8 cellular contexts compared by ENCODE assay signal in genomic region chr17:42288078-42288984, GRCh38. TPM values are rescaled to one million over a fixed set of nuclear protein-coding genes. Genes with fewer than 3 reads are reported as not detected.
A peak's percentile ranks its signal among the peaks of the same experiment; 100 is the strongest.
DNase-seq lines count a peak whose midpoint lies in the region; ATAC-seq and TF ChIP-seq lines count a peak whose summit lies in the region.

Gene STAT5A (plus strand): TSS chr17:42288498. CDS start chr17:42289412, 914 bp downstream.

- ATAC-seq in CD4-positive, CD25-positive, alpha-beta regulatory T cell (ENCODE audit: low read depth in 2 of 2), result peak; percentile 84 to 86
- ATAC-seq in GM21381 (IDR thresholded peaks at IDR 0.05; ENCODE audit: unreplicated experiment) (peak; percentile 43), left lung (peak; percentile 90), GM21367 (IDR thresholded peaks at IDR 0.05; ENCODE audit: unreplicated experiment) (no peak)

- no peaks in the 10 kb centered on the region for H3K27me3 ChIP-seq in CD4-positive, CD25-positive, alpha-beta regulatory T cell (ENCODE audit: control insufficient read depth, insufficient read depth, low read length)
- H3K27me3 ChIP-seq in left lung, result no peaks in the 10 kb centered on the region

- no peaks in the 10 kb centered on the region for H3K27me3 Mint-ChIP-seq in CD4-positive, CD25-positive, alpha-beta regulatory T cell
- no peaks in the 10 kb centered on the region for H3K27me3 Mint-ChIP-seq in activated CD4-positive, alpha-beta T cell treated with anti-CD3 and anti-CD28 coated beads, Interleukin-2, amount 10 ng/mL, durations not matched to agents 7 days and 5 days

- peak within 1 kb of the TSS; percentile 81 for H3K4me3 ChIP-seq in CD4-positive, CD25-positive, alpha-beta regulatory T cell (ENCODE audit: low read depth, low read length)
- H3K4me3 ChIP-seq in NB4 (ENCODE audit: low read depth, low read length) (peak within 1 kb of the TSS; percentile 57), left lung (peak within 1 kb of the TSS; percentile 65 to 79)

- H3K27ac ChIP-seq in CD4-positive, CD25-positive, alpha-beta regulatory T cell (ENCODE audit: insufficient read depth, low read length, poor library complexity, severe bottlenecking), result peak within 1 kb of the TSS; percentile 95
- H3K27ac ChIP-seq in left lung, result peak within 1 kb of the TSS; percentile 90 to 95

- H3K9me3 ChIP-seq in CD4-positive, CD25-positive, alpha-beta regulatory T cell (ENCODE audit: control insufficient read depth in 2 of 2, low read length in 2 of 2), result no peaks in the 10 kb centered on the region
- no peaks in the 10 kb centered on the region for H3K9me3 ChIP-seq in left lung

- H3K36me3 Mint-ChIP-seq in CD4-positive, CD25-positive, alpha-beta regulatory T cell, result peaks cover 7% of the 10 kb centered on the region
- H3K36me3 Mint-ChIP-seq in activated CD4-positive, alpha-beta T cell treated with anti-CD3 and anti-CD28 coated beads, Interleukin-2, amount 10 ng/mL, durations not matched to agents 7 days and 5 days (ENCODE audit: low read depth), result peaks cover 22% of the 10 kb centered on the region

- peak; percentile 68 to 91 (median 83) for DNase-seq in CD4-positive, CD25-positive, alpha-beta regulatory T cell
- DNase-seq in NB4 (ENCODE audit: low read depth), result peak; percentile 90
- peak; percentile 85 for DNase-seq in activated CD4-positive, alpha-beta T cell treated with anti-CD3 and anti-CD28 coated beads, Interleukin-2, amount 10 ng/mL, durations not matched to agents 7 days and 5 days
- peak; percentile 91 for DNase-seq in dermis blood vessel endothelial cell
- DNase-seq in left lung, result peak; percentile 92 to 98
- peak; percentile 56 for DNase-seq in stimulated activated CD4-positive, alpha-beta T cell treated with anti-CD3 and anti-CD28 coated beads, Interleukin-2, amount 100 ng/mL, for 4 hours (ENCODE audit: low read depth)

- no peak for TF ChIP-seq CTCF in NB4 (IDR thresholded peaks at IDR 0.05; ENCODE audit: low read depth, low read length)
- no peak for TF ChIP-seq CTCF in left lung (IDR thresholded peaks at IDR 0.05)

- peak within 1 kb of the TSS; percentile 98 to 99 (median 98) for H3K27ac Mint-ChIP-seq in CD4-positive, CD25-positive, alpha-beta regulatory T cell
- H3K27ac Mint-ChIP-seq in activated CD4-positive, alpha-beta T cell treated with anti-CD3 and anti-CD28 coated beads, Interleukin-2, amount 10 ng/mL, durations not matched to agents 7 days and 5 days, result peak within 1 kb of the TSS; percentile 93

- TF ChIP-seq POLR2A in NB4 (IDR thresholded peaks at IDR 0.05; ENCODE audit: extremely low read depth, insufficient read length), result peak; percentile 59

- H3K4me1 ChIP-seq in CD4-positive, CD25-positive, alpha-beta regulatory T cell (ENCODE audit: control insufficient read depth, insufficient read depth, low read length, poor library complexity, severe bottlenecking), result peaks cover 41% of the 10 kb centered on the region
- peaks cover 16 to 72% of the 10 kb centered on the region in 2 donors for H3K4me1 ChIP-seq in left lung

- peak within 1 kb of the TSS; percentile 97 to 98 (median 97) for H3K4me3 Mint-ChIP-seq in CD4-positive, CD25-positive, alpha-beta regulatory T cell
- peak within 1 kb of the TSS; percentile 88 for H3K4me3 Mint-ChIP-seq in activated CD4-positive, alpha-beta T cell treated with anti-CD3 and anti-CD28 coated beads, Interleukin-2, amount 10 ng/mL, durations not matched to agents 7 days and 5 days

- H3K4me1 Mint-ChIP-seq in CD4-positive, CD25-positive, alpha-beta regulatory T cell, result peaks cover 7 to 58% (median 43%) of the 10 kb centered on the region in 4 donors
- H3K4me1 Mint-ChIP-seq in activated CD4-positive, alpha-beta T cell treated with anti-CD3 and anti-CD28 coated beads, Interleukin-2, amount 10 ng/mL, durations not matched to agents 7 days and 5 days, result peaks cover 51% of the 10 kb centered on the region

- intact Hi-C loops in left lung (cut with DNase I), result no loop called here

- CTCF ChIA-PET in activated CD4-positive, alpha-beta T cell treated with anti-CD3 and anti-CD28 coated beads, Interleukin-2, amount 10 ng/mL, durations not matched to agents 7 days and 5 days (lab: Charles Lee), result interaction anchor here (0.9 to 3.8 kb wide), 7 partner anchors 9 to 66 kb away, joined by 3 to 14 read pairs (median 4); no protein-coding TSS in a partner anchor

- peaks cover 12% of the 10 kb centered on the region for H3K36me3 ChIP-seq in CD4-positive, CD25-positive, alpha-beta regulatory T cell (ENCODE audit: control insufficient read depth, insufficient read depth, low read length)
- H3K36me3 ChIP-seq in left lung, result peaks cover 0 to 22% of the 10 kb centered on the region in 2 donors

- POLR2A ChIA-PET in activated CD4-positive, alpha-beta T cell treated with anti-CD3 and anti-CD28 coated beads, Interleukin-2, amount 10 ng/mL, durations not matched to agents 7 days and 5 days (lab: Charles Lee), result interaction anchor here (0.6 to 1.0 kb wide), 3 partner anchors 13 to 129 kb away, joined by 3 read pairs; no protein-coding TSS in a partner anchor

- H3K9me3 Mint-ChIP-seq in CD4-positive, CD25-positive, alpha-beta regulatory T cell, result no peaks in the 10 kb centered on the region
- no peaks in the 10 kb centered on the region for H3K9me3 Mint-ChIP-seq in activated CD4-positive, alpha-beta T cell treated with anti-CD3 and anti-CD28 coated beads, Interleukin-2, amount 10 ng/mL, durations not matched to agents 7 days and 5 days

RNA-seq across cellular contexts. Expression of gene STAT5A, which starts in this region (rescaled TPM):
- total RNA-seq in CD4-positive, CD25-positive, alpha-beta regulatory T cell, result 177 TPM
- 10 to 100 TPM; 71.1 to 90.9 (median 76.7) TPM for polyA plus RNA-seq in CD4-positive, CD25-positive, alpha-beta regulatory T cell
- 100 to 1,000 TPM in 1 of 2 experiments, 10 to 100 TPM in 1; 99.5 to 108 TPM for total RNA-seq in activated CD4-positive, alpha-beta T cell treated with anti-CD3 and anti-CD28 coated beads, Interleukin-2, amount 10 ng/mL, durations not matched to agents 7 days and 5 days
- total RNA-seq in dermis blood vessel endothelial cell (51.4 and 60.2 TPM in 2 replicates), left lung (10 to 100 TPM; 29.3 to 47.4 TPM)
